22 cellular contexts compared by ENCODE assay signal in genomic region chr1:64291931-64292330, GRCh38.
DNase-seq lines count a peak whose midpoint lies in the region; ATAC-seq, FAIRE-seq and TF ChIP-seq lines count a peak whose summit lies in the region.
"Had no signal": no experiment of that assay in that cellular context is flagged by ENCODE, and none has a peak within 500 bp of the region (broad histone marks: within the 10 kb centered on the region; RNA-seq: fewer than 3 reads in every experiment).

No MANE protein-coding gene starts in this region.

- H3K9ac ChIP-seq in PC-3 (ENCODE audit: low read length) (no peak overlapping the region), endothelial cell of umbilical vein (replicated peaks; ENCODE audit: extremely low read depth, insufficient read depth, low read length) (peak overlapping the region; percentile 25)
- H3K9ac ChIP-seq: BLaER1 had no signal

- no peak overlapping the region for H2AFZ ChIP-seq in PC-3 (ENCODE audit: low read length)
- peak overlapping the region; percentile 36 for H2AFZ ChIP-seq in endothelial cell of umbilical vein (ENCODE audit: low read depth, low read length)

- CTCF ChIA-PET in HEK293 (lab: Yijun Ruan, JAX) = no interaction called here
- CTCF ChIA-PET in PC-3 (lab: Charles Lee) = no interaction called here
- CTCF ChIA-PET in endothelial cell of umbilical vein (lab: Charles Lee) = no interaction called here

- H3K9me2 ChIP-seq in PC-3 (replicated peaks; ENCODE audit: low read length) = no peaks in the 10 kb centered on the region

- no peak overlapping the region for H3K4me3 ChIP-seq in HEK293 (ENCODE audit: low read depth, low read length)
- no peak overlapping the region for H3K4me3 ChIP-seq in PC-3 (ENCODE audit: low read length)
- no peak overlapping the region for H3K4me3 ChIP-seq in endothelial cell of umbilical vein (replicated peaks in 1 of 3; ENCODE audit: insufficient read depth in 1 of 3, low read depth in 1 of 3, low read length in 3 of 3)
- H3K4me3 ChIP-seq: BLaER1 had no signal

- H3K27ac ChIP-seq in HEK293 (ENCODE audit: extremely low read depth, low read depth, low read length) = no peak overlapping the region
- H3K27ac ChIP-seq in PC-3 (ENCODE audit: low read length) = peak overlapping the region; percentile 24
- peak overlapping the region; percentile 56 for H3K27ac ChIP-seq in endothelial cell of umbilical vein (ENCODE audit: insufficient read depth, low read depth, low read length)
- H3K27ac ChIP-seq: BLaER1 had no signal

- dilution Hi-C loops in endothelial cell of umbilical vein (cut with MboI; ENCODE audit: extremely low pct_ligation_motif_present, low sequenced_read_pairs) = no loop called here

- H3K36me3 ChIP-seq in HEK293 (ENCODE audit: control insufficient read depth in 2 of 2, insufficient read depth in 1 of 2, low read length in 2 of 2) (no peaks in the 10 kb centered on the region), PC-3 (ENCODE audit: low read depth, low read length) (no peaks in the 10 kb centered on the region), endothelial cell of umbilical vein (ENCODE audit: control insufficient read depth in 2 of 2, extremely low read depth in 1 of 2, insufficient read depth in 2 of 2, low read length in 2 of 2) (no peaks in the 10 kb centered on the region)
- H3K36me3 ChIP-seq: BE2C, BLaER1 had no signal

- H3K4me1 ChIP-seq in HEK293 (ENCODE audit: control insufficient read depth, insufficient read depth, low read length) (peaks cover 4% of the 10 kb centered on the region; the same call in 1 of the 2 replicates), PC-3 (ENCODE audit: insufficient read depth, low read length) (peaks cover 32% of the 10 kb centered on the region), endothelial cell of umbilical vein (ENCODE audit: control insufficient read depth, extremely low read depth, insufficient read depth, low read length) (peaks cover 22% of the 10 kb centered on the region)
- H3K4me1 ChIP-seq: BE2C had no signal

- intact Hi-C loops in PC-3 (cut with micrococcal nuclease) = loop anchor here (1.0 to 5.0 kb wide), 2 partner anchors 51 to 95 kb away; no protein-coding TSS in a partner anchor
- intact Hi-C loops in endothelial cell of umbilical vein (cut with micrococcal nuclease) = loop anchor here (1.0 kb wide), 1 partner anchor 178 kb away; the partner anchor contains the start of gene CACHD1

- H3K4me2 ChIP-seq in PC-3 (ENCODE audit: low read length) = no peak overlapping the region; the same call in 1 of the 2 replicates
- peak overlapping the region; percentile 68 for H3K4me2 ChIP-seq in endothelial cell of umbilical vein (ENCODE audit: insufficient read depth, low read length)
- H3K4me2 ChIP-seq: BLaER1 had no signal

- BruUV-seq in PC-3 (replicated peaks; lab: Mats Ljungman, UMichigan) (no TSS peak), endothelial cell of umbilical vein (replicated peaks; lab: Mats Ljungman, UMichigan) (no TSS peak)

- H3K79me2 ChIP-seq in PC-3 (ENCODE audit: low read length) (no peaks in the 10 kb centered on the region), endothelial cell of umbilical vein (ENCODE audit: control insufficient read depth, insufficient read depth, low read length) (no peaks in the 10 kb centered on the region)

- DNase-seq in PC-3 = no peak
- DNase-seq in endothelial cell of umbilical vein (ENCODE audit: low read depth, low spot score) = peak; percentile 56
- no peak for DNase-seq in NCI-H1417 (lab: John Stamatoyannopoulos, UW)
- no peak for DNase-seq in SKM-1 treated with dmso at 0.1 percent for 144 hours (lab: John Stamatoyannopoulos, UW; ENCODE audit: unreplicated experiment)
- DNase-seq: 8988T; ACHN; BE2C; C1 segment of cervical spinal cord; CD4-positive, alpha-beta memory T cell; CD4-positive, CD25-positive, alpha-beta regulatory T cell; CD8-positive, alpha-beta memory T cell; COR-L47; DMS 273 treated with DMSO at 0.1 percent for 48 hours; DMS153; DMS79 treated with DMSO at 0.1 percent for 48 hours; GF-D8 had no signal

- no peaks in the 10 kb centered on the region for H3K9me3 ChIP-seq in HEK293 (ENCODE audit: control insufficient read depth, insufficient read depth, low read depth, low read length)
- H3K9me3 ChIP-seq in PC-3 (ENCODE audit: low read length) = no peaks in the 10 kb centered on the region
- H3K9me3 ChIP-seq in endothelial cell of umbilical vein (replicated peaks; ENCODE audit: control insufficient read depth, insufficient read depth, low read length) = no peaks in the 10 kb centered on the region
- H3K9me3 ChIP-seq: BE2C had no signal

- no peak for FAIRE-seq in endothelial cell of umbilical vein (lab: Jason Lieb, UNC)
- FAIRE-seq: A204.1, G401.6, GM12891, GM19239 had no signal

- TF ChIP-seq POLR2A in endothelial cell of umbilical vein (IDR thresholded peaks at IDR 0.05; ENCODE audit: low read depth, low read length) = no peak

- no peaks in the 10 kb centered on the region for H3K9me1 ChIP-seq in endothelial cell of umbilical vein (replicated peaks; ENCODE audit: control insufficient read depth, extremely low read depth, insufficient read depth, low read length)

- ATAC-seq in PC-3 = peak; percentile 16

- no peaks in the 10 kb centered on the region for H3K27me3 ChIP-seq in PC-3 (ENCODE audit: low read length)
- H3K27me3 ChIP-seq in endothelial cell of umbilical vein (ENCODE audit: control insufficient read depth in 2 of 2, insufficient read depth in 2 of 2, low read length in 2 of 2) = no peaks in the 10 kb centered on the region
- H3K27me3 ChIP-seq: BE2C, BLaER1 had no signal

- H3F3A ChIP-seq in PC-3 (ENCODE audit: low read length, unreplicated experiment) = no peaks in the 10 kb centered on the region

- H4K20me1 ChIP-seq in PC-3 (ENCODE audit: low read length) (no peaks in the 10 kb centered on the region), endothelial cell of umbilical vein (replicated peaks; ENCODE audit: control insufficient read depth, extremely low read depth, insufficient read depth, low read length) (no peaks in the 10 kb centered on the region)
- H4K20me1 ChIP-seq: BLaER1 had no signal

- TF ChIP-seq CTCF in HEK293 (tag by site-specific recombination; IDR thresholded peaks at IDR 0.05) (no peak), PC-3 (conservative IDR thresholded peaks at IDR 0.05; ENCODE audit: low read depth, low read length) (no peak), endothelial cell of umbilical vein (IDR thresholded peaks at IDR 0.05; ENCODE audit: extremely low read depth in 1 of 2, insufficient read depth in 1 of 2, low read depth in 1 of 2, low read length in 2 of 2) (no peak)

- POLR2A ChIA-PET in HEK293 (lab: Yijun Ruan, JAX) = no interaction called here
- POLR2A ChIA-PET in PC-3 (lab: Charles Lee; ENCODE audit: unreplicated experiment) = no interaction called here
- POLR2A ChIA-PET in endothelial cell of umbilical vein (lab: Charles Lee) = no interaction called here

TF ChIP-seq in HEK293, 187 proteins besides CTCF, POLR2A, EP300 and RAD21:
- no peak for TF ChIP-seq ZNF292 (tag by site-specific recombination; IDR thresholded peaks at IDR 0.05; ENCODE audit: borderline replicate concordance, low read depth)
- no peak for TF ChIP-seq ZNF248 (tag by site-specific recombination; IDR thresholded peaks at IDR 0.05)
- no peak for TF ChIP-seq ZNF140 (tag by site-specific recombination; IDR thresholded peaks at IDR 0.05)
- TF ChIP-seq ZNF558 (tag by site-specific recombination; IDR thresholded peaks at IDR 0.05) = no peak
- TF ChIP-seq EGR2 (tag by site-specific recombination; IDR thresholded peaks at IDR 0.05; ENCODE audit: low read depth) = peak; percentile 16; the same call in 1 of the 2 replicates
- peak; percentile 15; the same call in 1 of the 2 replicates for TF ChIP-seq ZFHX2 (tag by site-specific recombination; conservative IDR thresholded peaks at IDR 0.05)
- no peak for TF ChIP-seq ZNF121 (tag by site-specific recombination; IDR thresholded peaks at IDR 0.05)
- no peak for TF ChIP-seq ZNF585B (tag by site-specific recombination; IDR thresholded peaks at IDR 0.05)
- TF ChIP-seq ZNF239 (tag by site-specific recombination; IDR thresholded peaks at IDR 0.05) = no peak
- TF ChIP-seq ZIC2 (tag by site-specific recombination; IDR thresholded peaks at IDR 0.05) = no peak
- TF ChIP-seq PBX3 (CRISPR knock-in tag; IDR thresholded peaks at IDR 0.05) = no peak

TF ChIP-seq in endothelial cell of umbilical vein, 7 proteins besides CTCF, POLR2A, EP300 and RAD21:
- TF ChIP-seq, protein P1, sequence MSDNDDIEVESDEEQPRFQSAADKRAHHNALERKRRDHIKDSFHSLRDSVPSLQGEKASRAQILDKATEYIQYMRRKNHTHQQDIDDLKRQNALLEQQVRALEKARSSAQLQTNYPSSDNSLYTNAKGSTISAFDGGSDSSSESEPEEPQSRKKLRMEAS (IDR thresholded peaks at IDR 0.05; ENCODE audit: insufficient read depth, insufficient read length) = no peak
- TF ChIP-seq JUN (IDR thresholded peaks at IDR 0.05; ENCODE audit: borderline replicate concordance, insufficient read depth, insufficient read length, low read depth) (no peak), GATA2 (IDR thresholded peaks at IDR 0.05; ENCODE audit: insufficient read depth, insufficient read length, low read depth, low read length) (no peak), MYC (IDR thresholded peaks at IDR 0.05; ENCODE audit: low read depth, low read length) (no peak), FOS (IDR thresholded peaks at IDR 0.05; ENCODE audit: borderline replicate concordance, insufficient read depth, low read length) (no peak), EZH2 (IDR thresholded peaks at IDR 0.05; ENCODE audit: borderline replicate concordance, low read depth, low read length, severe bottlenecking) (no peak)
